In the genomic region with DNA sequence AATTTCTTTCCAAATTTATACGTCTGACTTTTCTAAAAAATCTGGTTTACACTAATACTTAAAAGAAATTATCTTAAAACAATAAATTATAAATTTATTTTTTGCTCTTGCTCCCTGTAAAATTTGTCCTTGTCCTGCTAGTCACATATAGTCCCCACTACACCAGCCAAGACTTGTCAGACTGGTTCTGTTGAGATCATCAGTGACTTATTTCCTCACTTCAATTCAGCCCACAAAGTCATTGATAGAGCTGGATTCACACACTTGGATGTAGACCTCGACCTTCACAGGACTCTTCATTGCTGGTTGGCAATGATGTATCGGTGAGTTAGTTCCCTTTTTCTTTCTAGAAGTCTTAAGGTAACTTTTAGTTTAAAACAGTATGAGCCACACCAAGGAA, we compare ENCODE assay signal across 1 cellular context.
TF ChIP-seq lines count a peak whose summit lies in the region.

A gene with protein sequence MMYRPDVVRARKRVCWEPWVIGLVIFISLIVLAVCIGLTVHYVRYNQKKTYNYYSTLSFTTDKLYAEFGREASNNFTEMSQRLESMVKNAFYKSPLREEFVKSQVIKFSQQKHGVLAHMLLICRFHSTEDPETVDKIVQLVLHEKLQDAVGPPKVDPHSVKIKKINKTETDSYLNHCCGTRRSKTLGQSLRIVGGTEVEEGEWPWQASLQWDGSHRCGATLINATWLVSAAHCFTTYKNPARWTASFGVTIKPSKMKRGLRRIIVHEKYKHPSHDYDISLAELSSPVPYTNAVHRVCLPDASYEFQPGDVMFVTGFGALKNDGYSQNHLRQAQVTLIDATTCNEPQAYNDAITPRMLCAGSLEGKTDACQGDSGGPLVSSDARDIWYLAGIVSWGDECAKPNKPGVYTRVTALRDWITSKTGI (plus strand): TSS at position 263 of the 400 bp plus-strand sequence. CDS start 50 bp downstream, at position 313.

TF ChIP-seq in WTC11, 78 proteins besides CTCF, POLR2A, EP300 and RAD21:
- TF ChIP-seq ATF1 (CRISPR knock-in tag; IDR thresholded peaks at IDR 0.05) (no peak), ESRRA (CRISPR knock-in tag; IDR thresholded peaks at IDR 0.05; ENCODE audit: borderline replicate concordance) (no peak), ZBTB21 (CRISPR knock-in tag; IDR thresholded peaks at IDR 0.05; ENCODE audit: borderline replicate concordance) (no peak), GABPB1 (CRISPR knock-in tag; IDR thresholded peaks at IDR 0.05) (no peak), OVOL2 (CRISPR knock-in tag; IDR thresholded peaks at IDR 0.05; ENCODE audit: borderline replicate concordance) (no peak), EMX1 (CRISPR knock-in tag; IDR thresholded peaks at IDR 0.05) (no peak), NFYB (CRISPR knock-in tag; conservative IDR thresholded peaks at IDR 0.05; ENCODE audit: low read depth) (no peak)
- TF ChIP-seq, protein P1, sequence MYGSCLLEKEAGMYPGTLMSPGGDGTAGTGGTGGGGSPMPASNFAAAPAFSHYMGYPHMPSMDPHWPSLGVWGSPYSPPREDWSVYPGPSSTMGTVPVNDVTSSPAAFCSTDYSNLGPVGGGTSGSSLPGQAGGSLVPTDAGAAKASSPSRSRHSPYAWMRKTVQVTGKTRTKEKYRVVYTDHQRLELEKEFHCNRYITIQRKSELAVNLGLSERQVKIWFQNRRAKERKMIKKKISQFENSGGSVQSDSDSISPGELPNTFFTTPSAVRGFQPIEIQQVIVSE (CRISPR knock-in tag; IDR thresholded peaks at IDR 0.05; ENCODE audit: borderline replicate concordance) = no peak
- TF ChIP-seq, protein P2, sequence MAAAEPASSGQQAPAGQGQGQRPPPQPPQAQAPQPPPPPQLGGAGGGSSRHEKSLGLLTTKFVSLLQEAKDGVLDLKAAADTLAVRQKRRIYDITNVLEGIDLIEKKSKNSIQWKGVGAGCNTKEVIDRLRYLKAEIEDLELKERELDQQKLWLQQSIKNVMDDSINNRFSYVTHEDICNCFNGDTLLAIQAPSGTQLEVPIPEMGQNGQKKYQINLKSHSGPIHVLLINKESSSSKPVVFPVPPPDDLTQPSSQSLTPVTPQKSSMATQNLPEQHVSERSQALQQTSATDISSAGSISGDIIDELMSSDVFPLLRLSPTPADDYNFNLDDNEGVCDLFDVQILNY (CRISPR knock-in tag; IDR thresholded peaks at IDR 0.05) = no peak
- TF ChIP-seq, protein P3, sequence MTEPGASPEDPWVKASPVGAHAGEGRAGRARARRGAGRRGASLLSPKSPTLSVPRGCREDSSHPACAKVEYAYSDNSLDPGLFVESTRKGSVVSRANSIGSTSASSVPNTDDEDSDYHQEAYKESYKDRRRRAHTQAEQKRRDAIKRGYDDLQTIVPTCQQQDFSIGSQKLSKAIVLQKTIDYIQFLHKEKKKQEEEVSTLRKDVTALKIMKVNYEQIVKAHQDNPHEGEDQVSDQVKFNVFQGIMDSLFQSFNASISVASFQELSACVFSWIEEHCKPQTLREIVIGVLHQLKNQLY (CRISPR knock-in tag; IDR thresholded peaks at IDR 0.05) = no peak
- TF ChIP-seq, protein P4, sequence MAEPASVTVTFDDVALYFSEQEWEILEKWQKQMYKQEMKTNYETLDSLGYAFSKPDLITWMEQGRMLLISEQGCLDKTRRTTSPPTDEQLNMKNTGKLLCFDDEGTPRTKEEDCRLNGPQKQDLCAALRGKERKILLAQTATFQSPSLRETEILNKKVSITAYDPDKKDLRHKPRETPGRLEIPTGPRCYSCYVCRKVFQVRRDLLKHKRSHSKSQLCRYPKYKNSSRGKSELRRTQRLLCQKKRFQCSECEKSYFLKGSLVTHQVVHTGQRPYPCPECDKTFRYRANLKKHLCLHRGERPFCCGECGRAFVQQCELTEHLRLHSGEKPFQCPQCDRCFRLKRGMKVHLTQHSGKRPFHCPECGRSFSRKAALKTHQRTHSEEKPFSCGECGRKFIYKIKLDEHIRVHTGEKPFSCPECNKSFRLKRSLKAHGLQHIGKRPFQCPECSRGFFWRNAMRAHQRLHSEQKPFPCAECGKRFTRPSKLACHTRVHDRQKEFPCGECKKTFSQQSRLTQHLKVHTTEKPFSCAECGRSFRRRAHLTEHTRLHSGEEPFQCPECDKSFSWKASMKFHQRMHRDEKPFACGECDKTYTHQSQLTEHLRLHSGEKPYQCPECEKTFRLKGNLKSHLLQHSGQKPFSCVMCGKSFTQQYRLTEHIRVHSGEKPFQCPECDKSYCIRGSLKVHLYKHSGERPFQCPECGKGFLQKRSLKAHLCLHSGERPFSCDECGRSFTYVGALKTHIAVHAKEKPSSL (CRISPR knock-in tag; conservative IDR thresholded peaks at IDR 0.05) = no peak
- TF ChIP-seq, protein P5, sequence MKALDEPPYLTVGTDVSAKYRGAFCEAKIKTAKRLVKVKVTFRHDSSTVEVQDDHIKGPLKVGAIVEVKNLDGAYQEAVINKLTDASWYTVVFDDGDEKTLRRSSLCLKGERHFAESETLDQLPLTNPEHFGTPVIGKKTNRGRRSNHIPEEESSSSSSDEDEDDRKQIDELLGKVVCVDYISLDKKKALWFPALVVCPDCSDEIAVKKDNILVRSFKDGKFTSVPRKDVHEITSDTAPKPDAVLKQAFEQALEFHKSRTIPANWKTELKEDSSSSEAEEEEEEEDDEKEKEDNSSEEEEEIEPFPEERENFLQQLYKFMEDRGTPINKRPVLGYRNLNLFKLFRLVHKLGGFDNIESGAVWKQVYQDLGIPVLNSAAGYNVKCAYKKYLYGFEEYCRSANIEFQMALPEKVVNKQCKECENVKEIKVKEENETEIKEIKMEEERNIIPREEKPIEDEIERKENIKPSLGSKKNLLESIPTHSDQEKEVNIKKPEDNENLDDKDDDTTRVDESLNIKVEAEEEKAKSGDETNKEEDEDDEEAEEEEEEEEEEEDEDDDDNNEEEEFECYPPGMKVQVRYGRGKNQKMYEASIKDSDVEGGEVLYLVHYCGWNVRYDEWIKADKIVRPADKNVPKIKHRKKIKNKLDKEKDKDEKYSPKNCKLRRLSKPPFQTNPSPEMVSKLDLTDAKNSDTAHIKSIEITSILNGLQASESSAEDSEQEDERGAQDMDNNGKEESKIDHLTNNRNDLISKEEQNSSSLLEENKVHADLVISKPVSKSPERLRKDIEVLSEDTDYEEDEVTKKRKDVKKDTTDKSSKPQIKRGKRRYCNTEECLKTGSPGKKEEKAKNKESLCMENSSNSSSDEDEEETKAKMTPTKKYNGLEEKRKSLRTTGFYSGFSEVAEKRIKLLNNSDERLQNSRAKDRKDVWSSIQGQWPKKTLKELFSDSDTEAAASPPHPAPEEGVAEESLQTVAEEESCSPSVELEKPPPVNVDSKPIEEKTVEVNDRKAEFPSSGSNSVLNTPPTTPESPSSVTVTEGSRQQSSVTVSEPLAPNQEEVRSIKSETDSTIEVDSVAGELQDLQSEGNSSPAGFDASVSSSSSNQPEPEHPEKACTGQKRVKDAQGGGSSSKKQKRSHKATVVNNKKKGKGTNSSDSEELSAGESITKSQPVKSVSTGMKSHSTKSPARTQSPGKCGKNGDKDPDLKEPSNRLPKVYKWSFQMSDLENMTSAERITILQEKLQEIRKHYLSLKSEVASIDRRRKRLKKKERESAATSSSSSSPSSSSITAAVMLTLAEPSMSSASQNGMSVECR (CRISPR knock-in tag; IDR thresholded peaks at IDR 0.05; ENCODE audit: borderline replicate concordance) = no peak
TF ChIP-seq in WTC11: peak in this region for 0.
